8 cellular contexts compared by ENCODE assay signal in genomic region chr1:155323729-155324040, GRCh38. TPM values are rescaled to one million over a fixed set of nuclear protein-coding genes. Genes with fewer than 3 reads are reported as not detected.
DNase-seq lines count a peak whose midpoint lies in the region; ATAC-seq lines count a peak whose summit lies in the region.

No MANE protein-coding gene starts in this region.

- ATAC-seq in GM18511 (IDR thresholded peaks at IDR 0.05; ENCODE audit: unreplicated experiment) (peak; percentile 62), HG03103 (IDR thresholded peaks at IDR 0.05; ENCODE audit: low read depth, unreplicated experiment) (peak; percentile 36)

- peak; percentile 90 for DNase-seq in A172 (ENCODE audit: low spot score)
- peak; percentile 75 to 92 for DNase-seq in NCI-H446 (lab: John Stamatoyannopoulos, UW)
- peak; percentile 66 for DNase-seq in activated CD4-positive, alpha-beta T cell treated with anti-CD3 and anti-CD28 coated beads for 1 hour
- peak; percentile 65 for DNase-seq in cerebellum (ENCODE audit: low spot score)
- DNase-seq in kidney tubule cell (ENCODE audit: low spot score), result peak; percentile 93
- peak; percentile 53 to 84 (median 65) for DNase-seq in stimulated activated CD4-positive, alpha-beta T cell treated with anti-CD3 and anti-CD28 coated beads, Interleukin-1b, Interleukin-23, amount 100 ng/mL, for 24 hours (ENCODE audit: low read depth in 4 of 4, low spot score in 1 of 4)

RNA-seq across cellular contexts. Expression of gene RUSC1, which starts 3.0 kb away (rescaled TPM):
- 47.0 and 48.2 TPM in 2 replicates for total RNA-seq in A172 (2014; rRNA removed; shearing (Covaris generic))
- total RNA-seq in cerebellum, result 32.0 TPM

RNA-seq across cellular contexts. Expression of gene FDPS, which starts 15.0 kb away (rescaled TPM):
- total RNA-seq in A172 (2014; rRNA removed; shearing (Covaris generic)), result 304 and 375 TPM in 2 replicates
- 65.8 TPM for total RNA-seq in cerebellum

RNA-seq across cellular contexts. Expression of gene PKLR, which starts 22.4 kb away (rescaled TPM):
- not detected in 2 replicates for total RNA-seq in A172 (2014; rRNA removed; shearing (Covaris generic))
- total RNA-seq in cerebellum, result not detected

RNA-seq across cellular contexts. Expression of gene HCN3, which starts 46.4 kb away (rescaled TPM):
- 0.98 and 1.0 TPM in 2 replicates for total RNA-seq in A172 (2014; rRNA removed; shearing (Covaris generic))
- 12.9 TPM for total RNA-seq in cerebellum

RNA-seq across cellular contexts. Expression of gene CLK2, which starts 50.4 kb away (rescaled TPM):
- total RNA-seq in A172 (2014; rRNA removed; shearing (Covaris generic)), result 13.9 and 21.6 TPM in 2 replicates
- 33.5 TPM for total RNA-seq in cerebellum

Comparison
In these comparisons a context has a peak if more than half of its experiments do, and no peak if none do; other contexts are left out.
1. Peak in every context shown above with its lines: DNase-seq and ATAC-seq.